20 cellular contexts compared by ENCODE assay signal in genomic region chr5:124856726-124857125, GRCh38.
"Had no signal": no experiment of that assay in that cellular context is flagged by ENCODE, and none has a peak within 500 bp of the region (broad histone marks: within the 10 kb centered on the region; RNA-seq: fewer than 3 reads in every experiment).

No MANE protein-coding gene starts in this region.

- H3K27me3 ChIP-seq: SJSA1 had no signal

- H3K4me1 ChIP-seq: SJSA1 had no signal

- H3K27ac ChIP-seq: SJSA1, SK-N-MC had no signal

- ATAC-seq: HepG2 had no signal

- H3K36me3 ChIP-seq: SJSA1 had no signal

- H3K9me3 ChIP-seq: SJSA1 had no signal

- DNase-seq: IMR-90, Karpas-422, KG1, MM.1S, NCI-H1092 treated with DMSO at 0.1 percent for 48 hours, NCI-H1436, NCI-H187, NCI-H2029, NCI-H2081 treated with DMSO at 0.1 percent for 48 hours, NCI-H2171, NCI-H2227 treated with DMSO at 0.1 percent for 48 hours, NCI-H524, NCI-H526 treated with DMSO at 0.1 percent for 48 hours, NCI-H748 treated with DMSO at 0.1 percent for 48 hours, Right ventricle myocardium superior, RPMI8226, SIG-M5 had no signal

- H3K4me3 ChIP-seq: SJSA1, SK-N-MC had no signal
